In genomic region chr3:36843065-36844051, GRCh38 we compare ENCODE assay signal across 8 cellular contexts.
DNase-seq lines count a peak whose midpoint lies in the region; ATAC-seq and TF ChIP-seq lines count a peak whose summit lies in the region.

No MANE protein-coding gene starts in this region.

- ATAC-seq in GM18505 (IDR thresholded peaks at IDR 0.05; ENCODE audit: unreplicated experiment) (peak; percentile 62), HG02973 (IDR thresholded peaks at IDR 0.05; ENCODE audit: unreplicated experiment) (peak; percentile 78)

- H3K9me3 ChIP-seq in AG04450 (ENCODE audit: control insufficient read depth, insufficient read depth, low read length) (no peaks in the 10 kb centered on the region; the same call in 1 of the 2 replicates), Peyer's patch (no peaks in the 10 kb centered on the region)

- H3K36me3 ChIP-seq in Peyer's patch, result peaks cover 0 to 81% (median 0%) of the 10 kb centered on the region in 3 donors

- no peaks in the 10 kb centered on the region for H3K4me1 ChIP-seq in Peyer's patch

- TF ChIP-seq POLR2A in GM18505 (IDR thresholded peaks at IDR 0.05; ENCODE audit: borderline replicate concordance, extremely low read depth, insufficient read depth, insufficient read length) (no peak), Peyer's patch (IDR thresholded peaks at IDR 0.05) (no peak)

- no peak overlapping the region for H3K4me3 ChIP-seq in AG04450 (ENCODE audit: low read depth, low read length)
- no peak overlapping the region for H3K4me3 ChIP-seq in Peyer's patch

- peaks cover 3% of the 10 kb centered on the region for H3K27me3 ChIP-seq in AG04450 (ENCODE audit: control insufficient read depth, insufficient read depth, low read length)
- no peaks in the 10 kb centered on the region for H3K27me3 ChIP-seq in Peyer's patch

- H3K27ac ChIP-seq in AG04450 (ENCODE audit: low read depth, low read length), result no peak overlapping the region
- no peak overlapping the region for H3K27ac ChIP-seq in Peyer's patch

- peak; percentile 45 for TF ChIP-seq CTCF in AG04450 (IDR thresholded peaks at IDR 0.05; ENCODE audit: low read depth, low read length)
- peak in 4 of 6 experiments; percentile 29 to 51 (median 42) for TF ChIP-seq CTCF in Peyer's patch (IDR thresholded peaks at IDR 0.05)

- CTCF ChIA-PET in AG04450 (lab: Charles Lee), result interaction anchor here (1.1 to 1.8 kb wide), 4 partner anchors 12 to 115 kb away, joined by 3 to 6 read pairs (median 4); no protein-coding TSS in a partner anchor

- DNase-seq in AG04450 (ENCODE audit: low read depth, low spot score), result no peak
- peak in 1 of 3 donors; percentile 23 for DNase-seq in Peyer's patch
- peak; percentile 32 for DNase-seq in activated effector memory CD4-positive, alpha-beta T cell treated with Interleukin-2 at 50 U/mL for 16 hours
- peak; percentile 76 for DNase-seq in iPS DF 4.7 (ENCODE audit: extremely low read depth, low spot score)
- DNase-seq in stimulated activated CD8-positive, alpha-beta memory T cell treated with anti-CD3 and anti-CD28 coated beads, Interleukin-4, amount 100 ng/mL, for 24 hours (ENCODE audit: low read depth), result peak; percentile 30
- DNase-seq in midbrain (lab: John Stamatoyannopoulos, UW), result no peak

- POLR2A ChIA-PET in AG04450 (lab: Yijun Ruan, JAX), result no interaction called here

Comparison
In these comparisons a context has a peak if more than half of its experiments do, and no peak if none do; other contexts are left out.
1. DNase-seq: peak in activated effector memory CD4-positive, alpha-beta T cell treated with Interleukin-2 at 50 U/mL for 16 hours (single experiment), iPS DF 4.7 (single experiment) and stimulated activated CD8-positive, alpha-beta memory T cell treated with anti-CD3 and anti-CD28 coated beads, Interleukin-4, amount 100 ng/mL, for 24 hours (single experiment); none in AG04450 (single experiment) and midbrain (single experiment).